Comparison of ENCODE assay signal across 8 cellular contexts in the genomic region with DNA sequence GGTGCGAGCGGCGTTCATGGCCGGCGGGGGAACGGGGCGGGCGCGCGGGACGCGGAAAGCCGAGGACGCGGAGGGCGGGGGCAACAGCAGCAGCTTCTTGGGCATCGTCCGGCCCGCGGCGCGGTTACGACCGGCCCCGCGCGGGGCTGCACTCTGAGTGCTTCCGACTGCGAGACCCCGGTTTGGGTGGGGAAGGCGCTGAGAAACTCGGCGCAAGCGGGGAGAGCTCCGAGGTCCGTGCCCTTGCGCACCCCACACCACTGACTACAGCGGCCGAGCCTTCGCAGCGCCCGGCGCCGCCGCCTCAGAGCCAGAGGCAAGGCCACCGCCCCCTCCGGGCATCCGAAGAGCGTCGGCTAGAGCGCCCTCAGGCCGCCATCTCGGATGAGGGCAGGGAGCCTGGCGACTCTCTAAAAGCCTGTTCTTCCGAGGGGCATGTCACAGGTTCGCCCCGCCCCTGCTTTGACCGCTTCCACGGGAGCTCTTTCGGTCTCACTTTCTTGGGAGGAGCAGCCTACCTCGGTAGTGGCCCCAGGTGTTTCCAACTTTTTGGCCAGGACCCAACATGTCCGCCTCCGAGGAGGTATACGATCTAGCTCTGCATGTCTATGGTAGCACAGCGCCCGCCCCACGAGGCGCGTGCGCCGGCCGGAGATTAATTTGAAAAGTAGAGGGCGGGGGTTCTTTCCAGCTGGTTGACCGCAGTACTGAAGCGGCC. TPM values are rescaled to one million over a fixed set of nuclear protein-coding genes. Genes with fewer than 3 reads are reported as not detected.
DNase-seq lines count a peak whose midpoint lies in the region; ATAC-seq and TF ChIP-seq lines count a peak whose summit lies in the region.

A gene with protein sequence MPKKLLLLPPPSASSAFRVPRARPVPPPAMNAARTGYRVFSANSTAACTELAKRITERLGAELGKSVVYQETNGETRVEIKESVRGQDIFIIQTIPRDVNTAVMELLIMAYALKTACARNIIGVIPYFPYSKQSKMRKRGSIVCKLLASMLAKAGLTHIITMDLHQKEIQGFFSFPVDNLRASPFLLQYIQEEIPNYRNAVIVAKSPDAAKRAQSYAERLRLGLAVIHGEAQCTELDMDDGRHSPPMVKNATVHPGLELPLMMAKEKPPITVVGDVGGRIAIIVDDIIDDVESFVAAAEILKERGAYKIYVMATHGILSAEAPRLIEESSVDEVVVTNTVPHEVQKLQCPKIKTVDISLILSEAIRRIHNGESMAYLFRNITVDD (minus strand): TSS at position 318 of the 718 bp plus-strand sequence. CDS start 213 bp downstream, at position 105.

- H3K4me3 Mint-ChIP-seq in activated CD8-positive, alpha-beta memory T cell treated with anti-CD3 and anti-CD28 coated beads, Interleukin-2, amount 10 ng/mL, durations not matched to agents 7 days and 5 days = peak within 1 kb of the TSS; percentile 98
- H3K4me3 Mint-ChIP-seq in mesothelial cell of epicardium = peak within 1 kb of the TSS; percentile 99

- no peaks in the 10 kb centered on the region for H3K9me3 Mint-ChIP-seq in activated CD8-positive, alpha-beta memory T cell treated with anti-CD3 and anti-CD28 coated beads, Interleukin-2, amount 10 ng/mL, durations not matched to agents 7 days and 5 days (ENCODE audit: low read depth)
- H3K9me3 Mint-ChIP-seq in mesothelial cell of epicardium = no peaks in the 10 kb centered on the region

- H3K4me1 Mint-ChIP-seq in activated CD8-positive, alpha-beta memory T cell treated with anti-CD3 and anti-CD28 coated beads, Interleukin-2, amount 10 ng/mL, durations not matched to agents 7 days and 5 days = peaks cover 34% of the 10 kb centered on the region
- peaks cover 18% of the 10 kb centered on the region for H3K4me1 Mint-ChIP-seq in mesothelial cell of epicardium

- peaks cover 4% of the 10 kb centered on the region for H3K36me3 Mint-ChIP-seq in activated CD8-positive, alpha-beta memory T cell treated with anti-CD3 and anti-CD28 coated beads, Interleukin-2, amount 10 ng/mL, durations not matched to agents 7 days and 5 days
- H3K36me3 Mint-ChIP-seq in mesothelial cell of epicardium = no peaks in the 10 kb centered on the region

- H3K27ac Mint-ChIP-seq in activated CD8-positive, alpha-beta memory T cell treated with anti-CD3 and anti-CD28 coated beads, Interleukin-2, amount 10 ng/mL, durations not matched to agents 7 days and 5 days = peak within 1 kb of the TSS; percentile 99
- H3K27ac Mint-ChIP-seq in mesothelial cell of epicardium = peak within 1 kb of the TSS; percentile 99

- no peaks in the 10 kb centered on the region for H3K27me3 Mint-ChIP-seq in activated CD8-positive, alpha-beta memory T cell treated with anti-CD3 and anti-CD28 coated beads, Interleukin-2, amount 10 ng/mL, durations not matched to agents 7 days and 5 days
- H3K27me3 Mint-ChIP-seq in mesothelial cell of epicardium (ENCODE audit: low read depth) = peaks cover 1% of the 10 kb centered on the region

- in situ Hi-C loops in endometrial microvascular endothelial cells (cut with HindIII; ENCODE audit: inconsistent ontology term, low pct_unique_long_range_greater_than_20kb, low sequenced_read_pairs) = no loop called here

- CTCF ChIA-PET in activated CD8-positive, alpha-beta memory T cell treated with anti-CD3 and anti-CD28 coated beads, Interleukin-2, amount 10 ng/mL, durations not matched to agents 7 days and 5 days (lab: Charles Lee) = interaction anchor here (0.6 to 5.1 kb wide), 17 partner anchors 9 to 1853 kb away, joined by 3 to 83 read pairs (median 5); a partner anchor contains a TSS

- TF ChIP-seq CTCF in mesothelial cell of epicardium (IDR thresholded peaks at IDR 0.05; ENCODE audit: unreplicated experiment) = no peak

- DNase-seq in COLO829 (ENCODE audit: low spot score) = peak; percentile 92
- DNase-seq in HT-29 (ENCODE audit: low spot score) = peak; percentile 95
- DNase-seq in NOMO-1 treated with dmso at 0.1 percent for 144 hours (lab: John Stamatoyannopoulos, UW; ENCODE audit: unreplicated experiment) = peak; percentile 89
- peak; percentile 90 for DNase-seq in activated CD8-positive, alpha-beta memory T cell treated with anti-CD3 and anti-CD28 coated beads, Interleukin-2, amount 10 ng/mL, durations not matched to agents 7 days and 5 days
- peak; percentile 61 to 83 for DNase-seq in mesothelial cell of epicardium (ENCODE audit: low spot score in 2 of 2, unreplicated experiment in 2 of 2)
- peak; percentile 72 to 78 for DNase-seq in stimulated activated CD8-positive, alpha-beta memory T cell treated with anti-CD3 and anti-CD28 coated beads, Interleukin-15, amount 100 ng/mL, for 48 hours (ENCODE audit: low read depth in 2 of 2)

- peak; percentile 72 for ATAC-seq in GM19468 (IDR thresholded peaks at IDR 0.05; ENCODE audit: extremely low read depth, unreplicated experiment)
- ATAC-seq in activated CD8-positive, alpha-beta memory T cell treated with anti-CD3 and anti-CD28 coated beads, Interleukin-2, amount 10 ng/mL, durations not matched to agents 7 days and 5 days = peak; percentile 95

RNA-seq across cellular contexts. Expression of the gene that starts here (rescaled TPM):
- 31.7 and 35.5 TPM in 2 replicates for total RNA-seq in HT-29 (2014; rRNA removed; shearing (Covaris generic))
- 10 to 100 TPM; 63.9 to 64.7 TPM for total RNA-seq in activated CD8-positive, alpha-beta memory T cell treated with anti-CD3 and anti-CD28 coated beads, Interleukin-2, amount 10 ng/mL, durations not matched to agents 7 days and 5 days
- total RNA-seq in endometrial microvascular endothelial cells (ENCODE audit: inconsistent ontology term) = 70.8 TPM
- total RNA-seq in mesothelial cell of epicardium = 51.3 to 57.7 TPM (median 57.6 TPM) in 3 replicates

Comparison
In these comparisons a context has a peak if more than half of its experiments do, and no peak if none do; other contexts are left out.
1. Peak in every context shown above with its lines: DNase-seq and ATAC-seq.